In the genomic region with DNA sequence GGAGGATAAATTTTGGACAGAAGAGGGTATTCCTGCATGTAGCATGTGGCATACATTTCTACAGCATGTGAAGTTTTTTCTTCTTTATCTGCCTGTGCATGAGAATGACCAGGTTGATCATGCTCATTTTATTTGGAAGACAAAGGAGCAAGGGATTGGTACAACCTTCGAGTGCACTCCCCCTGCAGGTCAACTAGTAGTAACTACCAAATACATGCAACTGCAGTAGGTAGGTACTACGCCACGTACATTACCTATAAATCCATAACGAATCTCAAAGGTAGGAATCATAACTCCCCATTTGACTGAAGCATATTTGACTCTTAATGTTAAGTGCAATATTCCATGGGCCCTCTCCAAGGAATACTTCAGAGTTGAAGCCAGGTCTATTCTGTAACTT, we compare ENCODE assay signal across 13 cellular contexts.
DNase-seq lines count a peak whose midpoint lies in the region; ATAC-seq and TF ChIP-seq lines count a peak whose summit lies in the region.
"Had no signal": no experiment of that assay in that cellular context is flagged by ENCODE, and none has a peak within 500 bp of the region (broad histone marks: within the 10 kb centered on the region; RNA-seq: fewer than 3 reads in every experiment).

No MANE protein-coding gene starts in this region.

- no peaks in the 10 kb centered on the region for H4K20me1 ChIP-seq in SK-N-SH (ENCODE audit: insufficient read depth)
- H4K20me1 ChIP-seq: BLaER1 had no signal

- no peak for DNase-seq in SK-N-SH
- DNase-seq in NB4 (ENCODE audit: low read depth) = peak; percentile 36
- no peak for DNase-seq in epithelial cell of proximal tubule (ENCODE audit: low read depth)
- DNase-seq in upper lobe of right lung = no peak
- no peak for DNase-seq in DMS79 treated with DMSO at 0.1 percent for 48 hours (lab: John Stamatoyannopoulos, UW)
- DNase-seq in tibial artery = no peak
- DNase-seq: NCI-H1436; stimulated activated naive CD4-positive, alpha-beta T cell had no signal

- POLR2A ChIA-PET in SK-N-SH (lab: Yijun Ruan, JAX) = no interaction called here

- no peak overlapping the region for H2AFZ ChIP-seq in SK-N-SH (ENCODE audit: low read depth)

- H3K36me3 ChIP-seq in SK-N-SH (replicated peaks in 1 of 2; ENCODE audit: control insufficient read depth in 1 of 2, insufficient read depth in 2 of 2, low read length in 1 of 2) = no peaks in the 10 kb centered on the region
- no peaks in the 10 kb centered on the region for H3K36me3 ChIP-seq in upper lobe of right lung
- H3K36me3 ChIP-seq in tibial artery = no peaks in the 10 kb centered on the region
- H3K36me3 ChIP-seq: BLaER1, pancreas had no signal

- H3K4me2 ChIP-seq in SK-N-SH = no peak overlapping the region
- H3K4me2 ChIP-seq: BLaER1 had no signal

- H3K4me1 ChIP-seq in SK-N-SH (ENCODE audit: control insufficient read depth in 1 of 2, insufficient read depth in 2 of 2, low read depth in 1 of 2, low read length in 1 of 2) = peaks cover 8 to 9% of the 10 kb centered on the region in 2 experiments; a peak in 2 of 4 replicates
- H3K4me1 ChIP-seq in upper lobe of right lung = no peaks in the 10 kb centered on the region
- no peaks in the 10 kb centered on the region for H3K4me1 ChIP-seq in tibial artery
- H3K4me1 ChIP-seq: pancreas had no signal

- H3K4me3 ChIP-seq in SK-N-SH (ENCODE audit: low read depth in 2 of 2, low read length in 1 of 2) (no peak overlapping the region), NB4 (ENCODE audit: low read depth, low read length) (no peak overlapping the region), epithelial cell of proximal tubule (ENCODE audit: low read depth, low read length) (no peak overlapping the region), upper lobe of right lung (no peak overlapping the region), tibial artery (no peak overlapping the region)
- H3K4me3 ChIP-seq: BLaER1, GM12878, pancreas had no signal

- H3K27ac ChIP-seq in SK-N-SH (ENCODE audit: low read depth in 2 of 2, low read length in 1 of 2) = no peak overlapping the region
- H3K27ac ChIP-seq in upper lobe of right lung = no peak overlapping the region
- H3K27ac ChIP-seq in tibial artery = no peak overlapping the region
- H3K27ac ChIP-seq: BLaER1, pancreas had no signal

- no peak overlapping the region for H3K9ac ChIP-seq in SK-N-SH
- H3K9ac ChIP-seq: BLaER1 had no signal

- TF ChIP-seq CTCF in SK-N-SH (IDR thresholded peaks at IDR 0.05) (peak; percentile 18; the same call in 1 of the 2 replicates), NB4 (IDR thresholded peaks at IDR 0.05; ENCODE audit: low read depth, low read length) (peak; percentile 52), epithelial cell of proximal tubule (conservative IDR thresholded peaks at IDR 0.05; ENCODE audit: low read depth, low read length) (peak; percentile 45), upper lobe of right lung (IDR thresholded peaks at IDR 0.05) (peak; percentile 6), tibial artery (IDR thresholded peaks at IDR 0.05) (no peak)

- intact Hi-C loops in upper lobe of right lung (cut with DNase I) = no loop called here
- intact Hi-C loops in tibial artery (cut with DNase I; ENCODE audit: low total_unique reads) = no loop called here

- no peak for ATAC-seq in SK-N-SH treated with all-trans-retinoic acid at 6 μM for 48 hours
- ATAC-seq in upper lobe of right lung = no peak
- no peak for ATAC-seq in activated CD4-positive, CD25-positive, alpha-beta regulatory T cell treated with anti-CD3 and anti-CD28 coated beads, Interleukin-2, amount 50 U/mL, for 24 hours
- ATAC-seq: GM12878 had no signal

- no peaks in the 10 kb centered on the region for H3K79me2 ChIP-seq in SK-N-SH (ENCODE audit: insufficient read depth)

- TF ChIP-seq EP300 in SK-N-SH (IDR thresholded peaks at IDR 0.05; ENCODE audit: borderline replicate concordance in 1 of 2, low read depth in 1 of 2, low read length in 1 of 2) = no peak

- no peaks in the 10 kb centered on the region for H3K27me3 ChIP-seq in SK-N-SH (ENCODE audit: insufficient read depth)
- no peaks in the 10 kb centered on the region for H3K27me3 ChIP-seq in upper lobe of right lung
- no peaks in the 10 kb centered on the region for H3K27me3 ChIP-seq in tibial artery
- H3K27me3 ChIP-seq: BLaER1, pancreas had no signal

- CTCF ChIA-PET in SK-N-SH (lab: Yijun Ruan, JAX) = interaction anchor here (1.8 kb wide), 1 partner anchor 10 kb away, joined by 5 read pairs; no protein-coding TSS in a partner anchor

- no peaks in the 10 kb centered on the region for H3K9me3 ChIP-seq in SK-N-SH
- H3K9me3 ChIP-seq in upper lobe of right lung = no peaks in the 10 kb centered on the region
- no peaks in the 10 kb centered on the region for H3K9me3 ChIP-seq in tibial artery
- H3K9me3 ChIP-seq: BLaER1, pancreas had no signal

- no peak for TF ChIP-seq RAD21 in SK-N-SH (IDR thresholded peaks at IDR 0.05; ENCODE audit: low read length)

- no peaks in the 10 kb centered on the region for H3K9me2 ChIP-seq in SK-N-SH

- 44% methylated on average over 4 of the region's 4 CpGs for WGBS in SK-N-SH (ENCODE audit: low lambda C conversion rate)

- no peaks in the 10 kb centered on the region for H3F3A ChIP-seq in SK-N-SH (replicated peaks; ENCODE audit: insufficient read depth)

- no peak for TF ChIP-seq POLR2A in NB4 (IDR thresholded peaks at IDR 0.05; ENCODE audit: extremely low read depth, insufficient read length)

TF ChIP-seq in SK-N-SH, 30 proteins besides CTCF, POLR2A, EP300 and RAD21 (continues in another document):
- TF ChIP-seq SIN3A (IDR thresholded peaks at IDR 0.05; ENCODE audit: borderline replicate concordance, low read depth, low read length) = no peak
- no peak for TF ChIP-seq EZH2phosphoT487 (IDR thresholded peaks at IDR 0.05; ENCODE audit: borderline replicate concordance, low read depth)
- no peak for TF ChIP-seq CHD2 (IDR thresholded peaks at IDR 0.05; ENCODE audit: low read length, partially characterized antibody)
- TF ChIP-seq FOSL2 (IDR thresholded peaks at IDR 0.05; ENCODE audit: borderline replicate concordance, low read depth) = no peak
- TF ChIP-seq MXI1 (IDR thresholded peaks at IDR 0.05; ENCODE audit: low read depth, low read length) = no peak
- TF ChIP-seq RXRA (IDR thresholded peaks at IDR 0.05; ENCODE audit: borderline replicate concordance, low read depth) = no peak
- TF ChIP-seq, protein P1, sequence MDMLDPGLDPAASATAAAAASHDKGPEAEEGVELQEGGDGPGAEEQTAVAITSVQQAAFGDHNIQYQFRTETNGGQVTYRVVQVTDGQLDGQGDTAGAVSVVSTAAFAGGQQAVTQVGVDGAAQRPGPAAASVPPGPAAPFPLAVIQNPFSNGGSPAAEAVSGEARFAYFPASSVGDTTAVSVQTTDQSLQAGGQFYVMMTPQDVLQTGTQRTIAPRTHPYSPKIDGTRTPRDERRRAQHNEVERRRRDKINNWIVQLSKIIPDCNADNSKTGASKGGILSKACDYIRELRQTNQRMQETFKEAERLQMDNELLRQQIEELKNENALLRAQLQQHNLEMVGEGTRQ (IDR thresholded peaks at IDR 0.05; ENCODE audit: borderline replicate concordance, low read depth, low read length) = no peak

TF ChIP-seq in SK-N-SH treated with all-trans-retinoic acid at 6 μM for 48 hours, 23 proteins besides CTCF, POLR2A, EP300 and RAD21 (continues in another document):
- TF ChIP-seq, protein P2, sequence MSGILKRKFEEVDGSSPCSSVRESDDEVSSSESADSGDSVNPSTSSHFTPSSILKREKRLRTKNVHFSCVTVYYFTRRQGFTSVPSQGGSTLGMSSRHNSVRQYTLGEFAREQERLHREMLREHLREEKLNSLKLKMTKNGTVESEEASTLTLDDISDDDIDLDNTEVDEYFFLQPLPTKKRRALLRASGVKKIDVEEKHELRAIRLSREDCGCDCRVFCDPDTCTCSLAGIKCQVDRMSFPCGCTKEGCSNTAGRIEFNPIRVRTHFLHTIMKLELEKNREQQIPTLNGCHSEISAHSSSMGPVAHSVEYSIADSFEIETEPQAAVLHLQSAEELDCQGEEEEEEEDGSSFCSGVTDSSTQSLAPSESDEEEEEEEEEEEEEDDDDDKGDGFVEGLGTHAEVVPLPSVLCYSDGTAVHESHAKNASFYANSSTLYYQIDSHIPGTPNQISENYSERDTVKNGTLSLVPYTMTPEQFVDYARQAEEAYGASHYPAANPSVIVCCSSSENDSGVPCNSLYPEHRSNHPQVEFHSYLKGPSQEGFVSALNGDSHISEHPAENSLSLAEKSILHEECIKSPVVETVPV (CRISPR knock-in tag; IDR thresholded peaks at IDR 0.05) = no peak
- no peak for TF ChIP-seq ZNF565 (CRISPR knock-in tag; conservative IDR thresholded peaks at IDR 0.05; ENCODE audit: low read depth)
- TF ChIP-seq, protein P3, sequence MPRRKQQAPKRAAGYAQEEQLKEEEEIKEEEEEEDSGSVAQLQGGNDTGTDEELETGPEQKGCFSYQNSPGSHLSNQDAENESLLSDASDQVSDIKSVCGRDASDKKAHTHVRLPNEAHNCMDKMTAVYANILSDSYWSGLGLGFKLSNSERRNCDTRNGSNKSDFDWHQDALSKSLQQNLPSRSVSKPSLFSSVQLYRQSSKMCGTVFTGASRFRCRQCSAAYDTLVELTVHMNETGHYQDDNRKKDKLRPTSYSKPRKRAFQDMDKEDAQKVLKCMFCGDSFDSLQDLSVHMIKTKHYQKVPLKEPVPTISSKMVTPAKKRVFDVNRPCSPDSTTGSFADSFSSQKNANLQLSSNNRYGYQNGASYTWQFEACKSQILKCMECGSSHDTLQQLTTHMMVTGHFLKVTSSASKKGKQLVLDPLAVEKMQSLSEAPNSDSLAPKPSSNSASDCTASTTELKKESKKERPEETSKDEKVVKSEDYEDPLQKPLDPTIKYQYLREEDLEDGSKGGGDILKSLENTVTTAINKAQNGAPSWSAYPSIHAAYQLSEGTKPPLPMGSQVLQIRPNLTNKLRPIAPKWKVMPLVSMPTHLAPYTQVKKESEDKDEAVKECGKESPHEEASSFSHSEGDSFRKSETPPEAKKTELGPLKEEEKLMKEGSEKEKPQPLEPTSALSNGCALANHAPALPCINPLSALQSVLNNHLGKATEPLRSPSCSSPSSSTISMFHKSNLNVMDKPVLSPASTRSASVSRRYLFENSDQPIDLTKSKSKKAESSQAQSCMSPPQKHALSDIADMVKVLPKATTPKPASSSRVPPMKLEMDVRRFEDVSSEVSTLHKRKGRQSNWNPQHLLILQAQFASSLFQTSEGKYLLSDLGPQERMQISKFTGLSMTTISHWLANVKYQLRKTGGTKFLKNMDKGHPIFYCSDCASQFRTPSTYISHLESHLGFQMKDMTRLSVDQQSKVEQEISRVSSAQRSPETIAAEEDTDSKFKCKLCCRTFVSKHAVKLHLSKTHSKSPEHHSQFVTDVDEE (CRISPR knock-in tag; IDR thresholded peaks at IDR 0.05) = no peak
- TF ChIP-seq, protein P4, sequence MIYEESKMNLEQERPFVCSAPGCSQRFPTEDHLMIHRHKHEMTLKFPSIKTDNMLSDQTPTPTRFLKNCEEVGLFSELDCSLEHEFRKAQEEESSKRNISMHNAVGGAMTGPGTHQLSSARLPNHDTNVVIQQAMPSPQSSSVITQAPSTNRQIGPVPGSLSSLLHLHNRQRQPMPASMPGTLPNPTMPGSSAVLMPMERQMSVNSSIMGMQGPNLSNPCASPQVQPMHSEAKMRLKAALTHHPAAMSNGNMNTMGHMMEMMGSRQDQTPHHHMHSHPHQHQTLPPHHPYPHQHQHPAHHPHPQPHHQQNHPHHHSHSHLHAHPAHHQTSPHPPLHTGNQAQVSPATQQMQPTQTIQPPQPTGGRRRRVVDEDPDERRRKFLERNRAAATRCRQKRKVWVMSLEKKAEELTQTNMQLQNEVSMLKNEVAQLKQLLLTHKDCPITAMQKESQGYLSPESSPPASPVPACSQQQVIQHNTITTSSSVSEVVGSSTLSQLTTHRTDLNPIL (CRISPR knock-in tag; IDR thresholded peaks at IDR 0.05; ENCODE audit: low read depth) = no peak

Comparison
In these comparisons a context has a peak if more than half of its experiments do, and no peak if none do; other contexts are left out.
1. CTCF ChIP-seq: peak in SK-N-SH (single experiment), NB4 (single experiment), epithelial cell of proximal tubule (single experiment) and upper lobe of right lung (single experiment); none in tibial artery (0 of 2).